ENCODE assay signal across 21 cellular contexts in the genomic region with DNA sequence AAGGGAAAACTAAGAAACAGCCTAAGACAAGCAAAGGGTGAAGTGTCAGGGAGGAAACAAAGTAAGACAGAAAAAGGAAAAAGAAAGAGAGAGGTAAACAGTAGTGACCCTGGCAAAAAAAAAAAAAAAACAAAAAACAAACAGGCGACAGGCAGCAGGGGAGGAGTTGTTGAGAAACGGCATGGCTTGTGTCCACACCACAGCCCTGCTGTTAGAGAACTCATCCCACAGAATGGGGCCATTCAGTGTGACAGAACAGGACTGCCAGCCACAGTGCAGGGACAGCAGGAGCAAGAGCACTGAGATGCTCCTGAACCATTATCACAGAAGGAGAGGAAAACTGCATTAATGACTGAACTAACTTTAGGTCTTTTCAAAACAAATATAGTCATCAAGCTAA. TPM values are rescaled to one million over a fixed set of nuclear protein-coding genes. Genes with fewer than 3 reads are reported as not detected.
"Had no signal": no experiment of that assay in that cellular context is flagged by ENCODE, and none has a peak within 500 bp of the region (broad histone marks: within the 10 kb centered on the region; RNA-seq: fewer than 3 reads in every experiment).

No MANE protein-coding gene starts in this region.

- H3K27ac ChIP-seq: parathyroid adenoma, spleen, testis, vagina, VCaP had no signal

- H3K36me3 ChIP-seq: spleen, vagina had no signal

- H3K27me3 ChIP-seq: testis, vagina had no signal

- DNase-seq: activated CD4-positive, alpha-beta T cell treated with anti-CD3 and anti-CD28 coated beads, Interleukin-2, amount 10 ng/mL, durations not matched to agents 7 days and 5 days; activated CD4-positive, CD25-positive, alpha-beta regulatory T cell treated with anti-CD3 and anti-CD28 coated beads, Interleukin-2, amount 50 U/mL, for 72 hours; activated CD8-positive, alpha-beta memory T cell treated with anti-CD3 and anti-CD28 coated beads, Interleukin-2, amount 10 ng/mL, durations not matched to agents 7 days and 5 days; activated CD8-positive, alpha-beta T cell treated with anti-CD3 and anti-CD28 coated beads for 36 hours; activated gamma-delta T cell treated with Interleukin-2 at 50 U/mL for 16 hours; activated T-cell treated with anti-CD3 and anti-CD28 coated beads for 4 hours; aorta; central memory CD4-positive, alpha-beta T cell; effector memory CD4-positive, alpha-beta T cell; foreskin melanocyte; spleen; stimulated activated CD4-positive, alpha-beta T cell treated with anti-CD3 and anti-CD28 coated beads, Interleukin-4, amount 100 ng/mL, for 1 hour; testis; trophoblast cell had no signal

- H3K4me1 Mint-ChIP-seq: activated CD8-positive, alpha-beta memory T cell treated with anti-CD3 and anti-CD28 coated beads, Interleukin-2, amount 10 ng/mL, durations not matched to agents 7 days and 5 days; brain had no signal

- H3K4me1 ChIP-seq: parathyroid adenoma, spleen, testis had no signal

- H3K36me3 Mint-ChIP-seq: activated CD8-positive, alpha-beta memory T cell treated with anti-CD3 and anti-CD28 coated beads, Interleukin-2, amount 10 ng/mL, durations not matched to agents 7 days and 5 days; activated naive CD4-positive, alpha-beta T cell treated with anti-CD3 and anti-CD28 coated beads, Interleukin-2, amount 50 U/mL, for 24 hours; brain had no signal

- H3K4me3 Mint-ChIP-seq: activated CD4-positive, alpha-beta T cell treated with anti-CD3 and anti-CD28 coated beads, Interleukin-2, amount 10 ng/mL, durations not matched to agents 7 days and 5 days; activated CD8-positive, alpha-beta memory T cell treated with anti-CD3 and anti-CD28 coated beads, Interleukin-2, amount 10 ng/mL, durations not matched to agents 7 days and 5 days; activated CD8-positive, alpha-beta T cell treated with anti-CD3 and anti-CD28 coated beads for 36 hours; activated naive CD4-positive, alpha-beta T cell treated with anti-CD3 and anti-CD28 coated beads, Interleukin-2, amount 50 U/mL, for 24 hours; brain; nephron; T-helper 2 cell treated with Interferon-gamma antibody and Interleukin-4, amounts not matched to agents 5 μg/mL and 100 μg/mL, for 36 hours had no signal

- H3K9me3 Mint-ChIP-seq: activated CD4-positive, alpha-beta T cell treated with anti-CD3 and anti-CD28 coated beads, Interleukin-2, amount 10 ng/mL, durations not matched to agents 7 days and 5 days; activated CD8-positive, alpha-beta T cell treated with anti-CD3 and anti-CD28 coated beads for 36 hours; activated naive CD4-positive, alpha-beta T cell treated with anti-CD3 and anti-CD28 coated beads, Interleukin-2, amount 50 U/mL, for 24 hours; nephron; T-helper 2 cell treated with Interferon-gamma antibody and Interleukin-4, amounts not matched to agents 5 μg/mL and 100 μg/mL, for 36 hours had no signal

- H3K4me3 ChIP-seq: spleen, testis, vagina had no signal

- H3K9me3 ChIP-seq: spleen, testis, vagina had no signal

- H3K27ac Mint-ChIP-seq: activated CD4-positive, alpha-beta T cell treated with anti-CD3 and anti-CD28 coated beads, Interleukin-2, amount 10 ng/mL, durations not matched to agents 7 days and 5 days; activated CD8-positive, alpha-beta memory T cell treated with anti-CD3 and anti-CD28 coated beads, Interleukin-2, amount 10 ng/mL, durations not matched to agents 7 days and 5 days; activated CD8-positive, alpha-beta T cell treated with anti-CD3 and anti-CD28 coated beads for 36 hours; activated naive CD4-positive, alpha-beta T cell treated with anti-CD3 and anti-CD28 coated beads, Interleukin-2, amount 50 U/mL, for 24 hours; nephron; T-helper 2 cell treated with Interferon-gamma antibody and Interleukin-4, amounts not matched to agents 5 μg/mL and 100 μg/mL, for 36 hours had no signal

- ATAC-seq: activated CD8-positive, alpha-beta memory T cell treated with anti-CD3 and anti-CD28 coated beads, Interleukin-2, amount 10 ng/mL, durations not matched to agents 7 days and 5 days; activated CD8-positive, alpha-beta T cell treated with anti-CD3 and anti-CD28 coated beads for 36 hours had no signal

RNA-seq across cellular contexts. Expression of a gene that starts 29.7 kb away (rescaled TPM):
- total RNA-seq: activated CD4-positive, alpha-beta T cell treated with anti-CD3 and anti-CD28 coated beads, Interleukin-2, amount 10 ng/mL, durations not matched to agents 7 days and 5 days; activated CD8-positive, alpha-beta memory T cell treated with anti-CD3 and anti-CD28 coated beads, Interleukin-2, amount 10 ng/mL, durations not matched to agents 7 days and 5 days; activated CD8-positive, alpha-beta T cell treated with anti-CD3 and anti-CD28 coated beads for 36 hours had no signal
